14 cellular contexts compared by ENCODE assay signal in the genomic region with DNA sequence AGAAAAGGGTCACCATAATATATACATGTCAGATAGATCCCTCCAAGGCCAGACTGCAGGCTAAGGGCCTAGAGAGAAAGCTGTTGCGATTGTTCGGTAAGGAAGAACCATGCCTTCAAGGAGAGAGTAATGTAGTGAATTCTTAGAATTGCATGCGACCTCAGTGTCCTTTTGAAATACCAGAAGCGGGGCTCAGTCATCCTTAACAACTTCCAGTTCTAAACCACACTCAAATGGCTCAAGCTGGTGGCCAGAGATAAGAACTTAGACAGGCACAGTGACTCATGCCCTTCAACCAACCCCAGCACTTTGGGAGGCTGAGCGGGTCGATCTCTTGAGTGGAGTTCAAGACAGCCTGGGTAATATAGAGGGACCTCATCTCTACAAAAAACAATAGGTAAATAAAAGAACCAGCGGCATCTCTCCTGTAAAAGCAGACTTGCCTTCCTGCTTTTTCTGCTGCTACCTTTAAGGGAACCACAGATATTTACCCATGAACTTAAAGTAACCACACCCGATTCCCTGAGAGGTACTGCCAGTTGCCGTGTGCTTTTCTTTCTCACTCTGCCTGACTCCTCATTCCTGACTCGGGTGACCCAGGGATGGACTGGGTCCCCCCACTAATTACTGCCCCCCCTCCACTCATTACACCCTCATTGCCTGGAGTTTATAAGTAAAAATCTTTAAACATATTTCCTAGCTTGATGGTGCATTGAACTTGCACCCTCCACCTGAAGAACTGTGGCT. TPM values are rescaled to one million over a fixed set of nuclear protein-coding genes. Genes with fewer than 3 reads are reported as not detected.
DNase-seq lines count a peak whose midpoint lies in the region; ATAC-seq and TF ChIP-seq lines count a peak whose summit lies in the region.
"Had no signal": no experiment of that assay in that cellular context is flagged by ENCODE, and none has a peak within 500 bp of the region (broad histone marks: within the 10 kb centered on the region; RNA-seq: fewer than 3 reads in every experiment).

No MANE protein-coding gene starts in this region.

- H3K9ac ChIP-seq in Loucy (ENCODE audit: low read depth, low read length, poor library complexity, severe bottlenecking) (peak overlapping the region; percentile 64), parathyroid adenoma (no peak overlapping the region)

- no peak overlapping the region for H3K4me3 Mint-ChIP-seq in activated T-helper 17 cell treated with anti-CD3 and anti-CD28 coated beads, Interleukin-2, amount 50 U/mL, for 72 hours
- H3K4me3 Mint-ChIP-seq in osteocyte (ENCODE audit: unreplicated experiment): no peak overlapping the region

- H3K36me3 ChIP-seq in Loucy (ENCODE audit: insufficient read depth, low read length): no peaks in the 10 kb centered on the region
- no peaks in the 10 kb centered on the region for H3K36me3 ChIP-seq in parathyroid adenoma (ENCODE audit: control insufficient read depth, insufficient read depth, low read length)
- H3K36me3 ChIP-seq: thyroid gland had no signal

- no peaks in the 10 kb centered on the region for H4K20me1 ChIP-seq in Loucy (ENCODE audit: insufficient read depth, low read length, poor library complexity, severe bottlenecking)

- H3K27me3 Mint-ChIP-seq in activated T-helper 17 cell treated with anti-CD3 and anti-CD28 coated beads, Interleukin-2, amount 50 U/mL, for 72 hours: peaks cover 44% of the 10 kb centered on the region
- H3K27me3 Mint-ChIP-seq in osteocyte (ENCODE audit: unreplicated experiment): no peaks in the 10 kb centered on the region

- H3K4me1 Mint-ChIP-seq in activated T-helper 17 cell treated with anti-CD3 and anti-CD28 coated beads, Interleukin-2, amount 50 U/mL, for 72 hours: peaks cover 5% of the 10 kb centered on the region
- H3K4me1 Mint-ChIP-seq in osteocyte (ENCODE audit: unreplicated experiment): no peaks in the 10 kb centered on the region

- H3K4me1 ChIP-seq in Loucy (ENCODE audit: insufficient read depth, low read length, poor library complexity, severe bottlenecking) (peaks cover 65% of the 10 kb centered on the region), parathyroid adenoma (peaks cover 15% of the 10 kb centered on the region)
- H3K4me1 ChIP-seq: foreskin keratinocyte, thyroid gland had no signal

- no peaks in the 10 kb centered on the region for H3K9me3 ChIP-seq in Loucy (ENCODE audit: insufficient read depth, low read depth, low read length)
- no peaks in the 10 kb centered on the region for H3K9me3 ChIP-seq in parathyroid adenoma (ENCODE audit: control insufficient read depth, low read length)
- H3K9me3 ChIP-seq: thyroid gland had no signal

- peak; percentile 78 for ATAC-seq in activated T-helper 17 cell treated with anti-CD3 and anti-CD28 coated beads, Interleukin-2, amount 50 U/mL, for 72 hours (replicated peaks)
- ATAC-seq in HG03039 (IDR thresholded peaks at IDR 0.05; ENCODE audit: unreplicated experiment) (no peak), sciatic nerve (no peak)
- ATAC-seq: foreskin keratinocyte had no signal

- H3K27ac Mint-ChIP-seq in activated T-helper 17 cell treated with anti-CD3 and anti-CD28 coated beads, Interleukin-2, amount 50 U/mL, for 72 hours: no peak overlapping the region
- no peak overlapping the region for H3K27ac Mint-ChIP-seq in osteocyte (ENCODE audit: unreplicated experiment)

- H3K27me3 ChIP-seq in Loucy (ENCODE audit: insufficient read depth, low read length, poor library complexity, severe bottlenecking) (no peaks in the 10 kb centered on the region), parathyroid adenoma (ENCODE audit: control insufficient read depth, insufficient read depth, low read length) (no peaks in the 10 kb centered on the region)
- H3K27me3 ChIP-seq: foreskin keratinocyte, thyroid gland had no signal

- H3K79me2 ChIP-seq in Loucy (ENCODE audit: insufficient read depth, low read length) (no peaks in the 10 kb centered on the region), parathyroid adenoma (no peaks in the 10 kb centered on the region)

- H3K4me2 ChIP-seq in Loucy (ENCODE audit: low read depth, low read length, poor library complexity, severe bottlenecking) (peak overlapping the region; percentile 94), parathyroid adenoma (ENCODE audit: low read length) (no peak overlapping the region)

- H3K4me3 ChIP-seq in Loucy (ENCODE audit: low read length, poor library complexity, severe bottlenecking): peak overlapping the region; percentile 69
- no peak overlapping the region for H3K4me3 ChIP-seq in parathyroid adenoma (ENCODE audit: low read depth, low read length)
- H3K4me3 ChIP-seq: thyroid gland had no signal

- DNase-seq in SKM-1 treated with dmso at 0.1 percent for 144 hours (lab: John Stamatoyannopoulos, UW; ENCODE audit: unreplicated experiment) (peak; percentile 47), SKM-1 (lab: John Stamatoyannopoulos, UW; ENCODE audit: unreplicated experiment) (no peak), osteocyte (ENCODE audit: extremely low spot score, unreplicated experiment) (no peak), sciatic nerve (ENCODE audit: low spot score) (no peak)
- DNase-seq: activated CD8-positive, alpha-beta memory T cell treated with anti-CD3 and anti-CD28 coated beads for 24 hours; central memory CD4-positive, alpha-beta T cell; foreskin keratinocyte; NCI-H1105; thyroid gland had no signal

- no peak overlapping the region for H3K27ac ChIP-seq in parathyroid adenoma
- H3K27ac ChIP-seq: foreskin keratinocyte, RWPE1, thyroid gland had no signal

- H3K9me3 Mint-ChIP-seq in activated T-helper 17 cell treated with anti-CD3 and anti-CD28 coated beads, Interleukin-2, amount 50 U/mL, for 72 hours: no peaks in the 10 kb centered on the region
- H3K9me3 Mint-ChIP-seq in osteocyte (ENCODE audit: unreplicated experiment): peaks cover 20% of the 10 kb centered on the region

- TF ChIP-seq CTCF in Loucy (conservative IDR thresholded peaks at IDR 0.05; ENCODE audit: low read length) (no peak), parathyroid adenoma (IDR thresholded peaks at IDR 0.05) (no peak), osteocyte (IDR thresholded peaks at IDR 0.05) (no peak)

- no peaks in the 10 kb centered on the region for H3K36me3 Mint-ChIP-seq in activated T-helper 17 cell treated with anti-CD3 and anti-CD28 coated beads, Interleukin-2, amount 50 U/mL, for 72 hours (ENCODE audit: low read depth)
- H3K36me3 Mint-ChIP-seq in osteocyte (ENCODE audit: unreplicated experiment): no peaks in the 10 kb centered on the region

- no peaks in the 10 kb centered on the region for H3K9me2 ChIP-seq in Loucy (replicated peaks; ENCODE audit: low read depth, low read length)

- peaks cover 17% of the 10 kb centered on the region for H3F3A ChIP-seq in Loucy (ENCODE audit: low read depth)

- intact Hi-C loops in sciatic nerve (cut with DNase I): no loop called here

- H2AFZ ChIP-seq in Loucy (ENCODE audit: low read length) (no peak overlapping the region), parathyroid adenoma (peak overlapping the region; percentile 5)

RNA-seq across cellular contexts. Expression of a gene that starts 15.4 kb away (rescaled TPM):
- not detected for total RNA-seq in activated T-helper 17 cell treated with anti-CD3 and anti-CD28 coated beads, Interleukin-2, amount 50 U/mL, for 72 hours
- total RNA-seq in osteocyte: not detected in 2 replicates
- 2.4 TPM for total RNA-seq in sciatic nerve
- total RNA-seq: foreskin keratinocyte, thyroid gland had no signal

RNA-seq across cellular contexts. Expression of a gene that starts 24.3 kb away (rescaled TPM):
- 10 to 100 TPM in 1 of 2 donors, 1 to 10 TPM in 1; 8.0 to 16.9 TPM for total RNA-seq in activated T-helper 17 cell treated with anti-CD3 and anti-CD28 coated beads, Interleukin-2, amount 50 U/mL, for 72 hours
- total RNA-seq in osteocyte (13.5 and 16.9 TPM in 2 replicates), sciatic nerve (17.9 TPM)

RNA-seq across cellular contexts. Expression of a gene that starts 45.2 kb away (rescaled TPM):
- under 1 TPM; 0.22 to 0.34 TPM for total RNA-seq in activated T-helper 17 cell treated with anti-CD3 and anti-CD28 coated beads, Interleukin-2, amount 50 U/mL, for 72 hours
- total RNA-seq in osteocyte: not detected in 2 replicates
- not detected for total RNA-seq in sciatic nerve
- total RNA-seq: foreskin keratinocyte had no signal
